ENCODE assay signal across 8 cellular contexts in genomic region chr10:73096452-73097304, GRCh38. TPM values are rescaled to one million over a fixed set of nuclear protein-coding genes. Genes with fewer than 3 reads are reported as not detected.
A peak's percentile ranks its signal among the peaks of the same experiment; 100 is the strongest.
DNase-seq lines count a peak whose midpoint lies in the region; ATAC-seq and TF ChIP-seq lines count a peak whose summit lies in the region.

P4HA1 (minus strand) TSS chr10:73096866; CDS start chr10:73074883, 21,983 bp downstream.

- H3K14ac ChIP-seq in trophoblast cell (ENCODE audit: low read length): peak within 1 kb of the TSS; percentile 89

- H3K4me2 ChIP-seq in trophoblast cell (ENCODE audit: low read length): peak within 1 kb of the TSS; percentile 66

- WGBS in trophoblast cell (ENCODE audit: extremely low coverage, insufficient coverage, insufficient read length): no CpG with 5 or more reads among the region's 75 CpGs
- WGBS in transverse colon (ENCODE audit: low coverage in 1 of 2), 2 donors: 0% methylated on average over 16 to 64 of the region's 75 CpGs

- H3K27me3 ChIP-seq in trophoblast cell (ENCODE audit: insufficient read depth, low read length) (no peaks in the 10 kb centered on the region), transverse colon (no peaks in the 10 kb centered on the region)

- H2AK5ac ChIP-seq in trophoblast cell (ENCODE audit: low read length): peak within 1 kb of the TSS; percentile 65

- H3K27ac ChIP-seq in trophoblast cell (ENCODE audit: low read depth, low read length) (peak within 1 kb of the TSS; percentile 79), transverse colon (peak within 1 kb of the TSS; percentile 90 to 98 (median 96))

- DNase-seq in NCI-H1417 (lab: John Stamatoyannopoulos, UW) (peak; percentile 86 to 96 (median 91)), SW 1271 (lab: John Stamatoyannopoulos, UW) (peak; percentile 86 to 94), Right ventricle myocardium inferior (ENCODE audit: missing footprints) (peak; percentile 100), trophoblast cell (peak; percentile 95 to 98), transverse colon (peak; percentile 99)
- DNase-seq in activated naive CD8-positive, alpha-beta T cell treated with anti-CD3 and anti-CD28 coated beads, Interleukin-2, amount 50 U/mL, for 16 hours (ENCODE audit: low read depth, low spot score): peak; percentile 95

- H3K9ac ChIP-seq in trophoblast cell (ENCODE audit: low read length): peak within 1 kb of the TSS; percentile 81

- peak within 1 kb of the TSS; percentile 84 for H2BK5ac ChIP-seq in trophoblast cell (ENCODE audit: low read depth, low read length, poor library complexity)

- TF ChIP-seq POLR2A in transverse colon (IDR thresholded peaks at IDR 0.05): peak; percentile 97

- H3K23ac ChIP-seq in trophoblast cell (ENCODE audit: low read length): no peak within 1 kb of the TSS

- peaks cover 3 to 6% of the 10 kb centered on the region in 2 experiments for H3K36me3 ChIP-seq in trophoblast cell (ENCODE audit: control insufficient read depth in 1 of 2, insufficient read depth in 2 of 2, low read length in 2 of 2)
- no peaks in the 10 kb centered on the region for H3K36me3 ChIP-seq in transverse colon

- no peak for TF ChIP-seq EP300 in transverse colon (IDR thresholded peaks at IDR 0.05; ENCODE audit: low read depth)

- no peaks in the 10 kb centered on the region for H3K4me1 ChIP-seq in trophoblast cell (ENCODE audit: control insufficient read depth in 1 of 2, insufficient read depth in 2 of 2, low read length in 2 of 2)
- peaks cover 6 to 18% (median 10%) of the 10 kb centered on the region in 4 donors for H3K4me1 ChIP-seq in transverse colon

- H3K4me3 ChIP-seq in trophoblast cell (ENCODE audit: low read depth, low read length) (peak within 1 kb of the TSS; percentile 88), transverse colon (peak within 1 kb of the TSS; percentile 68 to 96 (median 84))

- peak; percentile 78 for TF ChIP-seq CTCF in GM12874 (IDR thresholded peaks at IDR 0.05; ENCODE audit: insufficient read depth, low read depth, low read length)
- TF ChIP-seq CTCF in transverse colon (IDR thresholded peaks at IDR 0.05): peak; percentile 49 to 76 (median 61)

- peak within 1 kb of the TSS; percentile 51 for H3K4ac ChIP-seq in trophoblast cell (ENCODE audit: low read depth, low read length)

- H2AFZ ChIP-seq in trophoblast cell (ENCODE audit: insufficient read depth, low read length, poor library complexity): peak within 1 kb of the TSS; percentile 53

- H2BK120ac ChIP-seq in trophoblast cell (ENCODE audit: insufficient read depth, low read length, poor library complexity): peak within 1 kb of the TSS; percentile 80

- H3K79me2 ChIP-seq in trophoblast cell (ENCODE audit: control insufficient read depth, insufficient read depth, low read length, poor library complexity): peaks cover 8% of the 10 kb centered on the region

- peak within 1 kb of the TSS; percentile 89 for H4K91ac ChIP-seq in trophoblast cell (ENCODE audit: low read depth, low read length)

- ATAC-seq in HG02763 (IDR thresholded peaks at IDR 0.05; ENCODE audit: unreplicated experiment): peak; percentile 84
- ATAC-seq in Right ventricle myocardium inferior: peak; percentile 98

- H4K12ac ChIP-seq in trophoblast cell (ENCODE audit: low read depth, low read length): peak within 1 kb of the TSS; percentile 49

- intact Hi-C loops in Right ventricle myocardium inferior (cut with DNase I): loop anchor here (1.0 to 5.0 kb wide), 3 partner anchors 14 to 61 kb away; partner anchors contain the start of gene NUDT13
- intact Hi-C loops in transverse colon (cut with DNase I; ENCODE audit: low total_unique reads): no loop called here

- in situ Hi-C loops in transverse colon (cut with MboI; ENCODE audit: low pct_ligation_motif_present in 1 of 4, low pct_unique_long_range_greater_than_20kb in 1 of 4, low sequenced_read_pairs in 3 of 4): loop anchor here in 2 of 4 donors (5.0 to 10.0 kb wide), 2 partner anchors 61 to 68 kb away; partner anchors contain the start of genes ECD (in 1 of the 2) and FAM149B1 (in 1 of the 2)

- peak within 1 kb of the TSS; percentile 20 for H2BK12ac ChIP-seq in trophoblast cell (ENCODE audit: low read length)

- H3K9me3 ChIP-seq in trophoblast cell (ENCODE audit: insufficient read depth, low read depth, low read length): no peaks in the 10 kb centered on the region
- H3K9me3 ChIP-seq in transverse colon: no peaks in the 10 kb centered on the region

- peaks cover 11% of the 10 kb centered on the region for H3K79me1 ChIP-seq in trophoblast cell (ENCODE audit: low read length)

- peak within 1 kb of the TSS; percentile 82 for H4K8ac ChIP-seq in trophoblast cell (ENCODE audit: low read depth, low read length)

- peak within 1 kb of the TSS; percentile 93 for H3K18ac ChIP-seq in trophoblast cell (ENCODE audit: low read length)

RNA-seq across cellular contexts. Expression of gene P4HA1, which starts in this region (rescaled TPM):
- total RNA-seq in Right ventricle myocardium inferior: 77.0 TPM
- polyA plus RNA-seq in trophoblast cell (2013): 103 TPM in 2 replicates
- 10 to 100 TPM; 10.5 to 28.6 (median 14.4) TPM for total RNA-seq in transverse colon

Comparison
In these comparisons a context has a peak if more than half of its experiments do, and no peak if none do; other contexts are left out.
1. Peak in every context shown above with its lines: DNase-seq, ATAC-seq, H3K4me3 ChIP-seq and H3K27ac ChIP-seq.